ENCODE assay signal across 9 cellular contexts in the genomic region with DNA sequence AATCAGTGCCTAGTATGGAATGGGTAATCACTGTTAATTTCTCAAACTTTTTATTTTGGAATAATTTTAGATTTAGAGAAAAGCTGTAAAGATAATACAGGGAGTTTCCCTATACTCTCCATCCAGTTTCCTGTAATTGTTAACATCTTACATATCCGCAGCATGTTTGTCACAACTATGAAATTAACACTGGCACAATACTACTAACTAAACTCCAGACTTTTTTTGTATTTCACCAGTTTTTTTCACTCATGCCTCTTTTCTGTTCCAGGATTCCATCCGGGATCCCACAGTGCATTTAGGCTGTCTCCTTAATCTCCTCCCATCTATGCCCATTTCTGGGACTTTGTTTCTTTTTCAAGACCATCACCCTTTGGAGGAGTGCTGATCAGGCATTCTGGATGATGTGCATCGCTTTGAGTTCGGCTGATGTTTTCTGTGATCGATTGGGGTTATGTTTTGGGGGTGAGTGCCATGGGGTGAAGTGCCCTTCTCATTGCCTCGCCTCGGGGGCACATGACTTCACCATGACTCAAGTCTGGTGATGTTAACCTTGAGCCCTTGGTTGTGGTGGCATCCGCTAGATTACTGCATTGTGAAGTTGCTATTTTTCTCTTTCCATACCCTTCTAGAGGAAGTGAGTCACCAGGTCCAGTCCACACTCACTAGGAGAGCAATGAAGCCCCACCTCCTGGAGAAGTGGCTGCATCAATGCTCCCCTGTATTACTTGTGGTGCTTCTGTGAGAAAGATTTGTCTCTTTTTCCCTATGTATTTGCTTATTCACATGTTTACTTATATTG. TPM values are rescaled to one million over a fixed set of nuclear protein-coding genes. Genes with fewer than 3 reads are reported as not detected.
DNase-seq lines count a peak whose midpoint lies in the region; ATAC-seq lines count a peak whose summit lies in the region.
"Had no signal": no experiment of that assay in that cellular context is flagged by ENCODE, and none has a peak within 500 bp of the region (broad histone marks: within the 10 kb centered on the region; RNA-seq: fewer than 3 reads in every experiment).

No MANE protein-coding gene starts in this region.

- H3K27me3 Mint-ChIP-seq in activated naive CD8-positive, alpha-beta T cell treated with anti-CD3 and anti-CD28 coated beads, Interleukin-2, amount 50 U/mL, for 24 hours = peaks cover 12% of the 10 kb centered on the region
- H3K27me3 Mint-ChIP-seq: activated naive CD4-positive, alpha-beta T cell treated with anti-CD3 and anti-CD28 coated beads, Interleukin-2, amount 50 U/mL, for 24 hours had no signal

- peaks cover 16% of the 10 kb centered on the region for H3K4me1 Mint-ChIP-seq in activated naive CD8-positive, alpha-beta T cell treated with anti-CD3 and anti-CD28 coated beads, Interleukin-2, amount 50 U/mL, for 24 hours
- H3K4me1 Mint-ChIP-seq: activated naive CD4-positive, alpha-beta T cell treated with anti-CD3 and anti-CD28 coated beads, Interleukin-2, amount 50 U/mL, for 24 hours had no signal

- H3K36me3 Mint-ChIP-seq in activated naive CD8-positive, alpha-beta T cell treated with anti-CD3 and anti-CD28 coated beads, Interleukin-2, amount 50 U/mL, for 24 hours (ENCODE audit: low read depth) = no peaks in the 10 kb centered on the region
- H3K36me3 Mint-ChIP-seq: activated naive CD4-positive, alpha-beta T cell treated with anti-CD3 and anti-CD28 coated beads, Interleukin-2, amount 50 U/mL, for 24 hours had no signal

- H3K4me3 Mint-ChIP-seq in activated naive CD8-positive, alpha-beta T cell treated with anti-CD3 and anti-CD28 coated beads, Interleukin-2, amount 50 U/mL, for 24 hours = no peak overlapping the region
- H3K4me3 Mint-ChIP-seq: activated naive CD4-positive, alpha-beta T cell treated with anti-CD3 and anti-CD28 coated beads, Interleukin-2, amount 50 U/mL, for 24 hours had no signal

- in situ Hi-C loops in Caki2 (cut with HindIII; ENCODE audit: low pct_unique_long_range_greater_than_20kb, low sequenced_read_pairs) = no loop called here

- DNase-seq in Caki2 (ENCODE audit: low read depth) (peak; percentile 90), NCI-H226 (peak; percentile 85), myocyte (ENCODE audit: low read depth) (peak; percentile 53), activated gamma-delta T cell (lab: John Stamatoyannopoulos, UW) (no peak), midbrain (lab: John Stamatoyannopoulos, UW) (no peak)
- DNase-seq in activated naive CD8-positive, alpha-beta T cell treated with anti-CD3 and anti-CD28 coated beads, Interleukin-2, amount 50 U/mL, for 24 hours = peak; percentile 36

- ATAC-seq in activated naive CD8-positive, alpha-beta T cell treated with anti-CD3 and anti-CD28 coated beads, Interleukin-2, amount 50 U/mL, for 24 hours = peak; percentile 99
- ATAC-seq in GM18502 (IDR thresholded peaks at IDR 0.05; ENCODE audit: poor library complexity, unreplicated experiment) (no peak), GM19328 (IDR thresholded peaks at IDR 0.05; ENCODE audit: unreplicated experiment) (no peak)

- peak overlapping the region; percentile 33 for H3K27ac Mint-ChIP-seq in activated naive CD8-positive, alpha-beta T cell treated with anti-CD3 and anti-CD28 coated beads, Interleukin-2, amount 50 U/mL, for 24 hours
- H3K27ac Mint-ChIP-seq: activated naive CD4-positive, alpha-beta T cell treated with anti-CD3 and anti-CD28 coated beads, Interleukin-2, amount 50 U/mL, for 24 hours had no signal

- no peaks in the 10 kb centered on the region for H3K9me3 Mint-ChIP-seq in activated naive CD8-positive, alpha-beta T cell treated with anti-CD3 and anti-CD28 coated beads, Interleukin-2, amount 50 U/mL, for 24 hours
- H3K9me3 Mint-ChIP-seq: activated naive CD4-positive, alpha-beta T cell treated with anti-CD3 and anti-CD28 coated beads, Interleukin-2, amount 50 U/mL, for 24 hours had no signal

RNA-seq across cellular contexts. Expression of gene GRB10, which starts 43.9 kb away (rescaled TPM):
- 83.7 and 87.2 TPM in 2 replicates for total RNA-seq in Caki2 (2014; rRNA removed; shearing (Covaris generic); ENCODE audit: low replicate concordance)
- total RNA-seq in myocyte = 31.5 and 32.3 TPM in 2 replicates
- polyA plus RNA-seq in myocyte (2012) = 34.0 TPM

Comparison
In these comparisons a context has a peak if more than half of its experiments do, and no peak if none do; other contexts are left out.
1. DNase-seq: peak in Caki2 (single experiment), NCI-H226 (single experiment), activated naive CD8-positive, alpha-beta T cell treated with anti-CD3 and anti-CD28 coated beads, Interleukin-2, amount 50 U/mL, for 24 hours (single experiment) and myocyte (single experiment); none in activated gamma-delta T cell (single experiment) and midbrain (single experiment).